Comparison of ENCODE assay signal across 1 cellular context in genomic region chr17:44906010-44906646, GRCh38.
TF ChIP-seq lines count a peak whose summit lies in the region.

No MANE protein-coding gene starts in this region.

TF ChIP-seq in SK-N-SH, 30 proteins besides CTCF, POLR2A, EP300 and RAD21 (continued from another document):
- TF ChIP-seq, protein P1, sequence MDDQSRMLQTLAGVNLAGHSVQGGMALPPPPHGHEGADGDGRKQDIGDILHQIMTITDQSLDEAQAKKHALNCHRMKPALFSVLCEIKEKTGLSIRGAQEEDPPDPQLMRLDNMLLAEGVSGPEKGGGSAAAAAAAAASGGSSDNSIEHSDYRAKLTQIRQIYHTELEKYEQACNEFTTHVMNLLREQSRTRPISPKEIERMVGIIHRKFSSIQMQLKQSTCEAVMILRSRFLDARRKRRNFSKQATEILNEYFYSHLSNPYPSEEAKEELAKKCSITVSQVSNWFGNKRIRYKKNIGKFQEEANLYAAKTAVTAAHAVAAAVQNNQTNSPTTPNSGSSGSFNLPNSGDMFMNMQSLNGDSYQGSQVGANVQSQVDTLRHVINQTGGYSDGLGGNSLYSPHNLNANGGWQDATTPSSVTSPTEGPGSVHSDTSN (IDR thresholded peaks at IDR 0.05), result no peak
- TF ChIP-seq RCOR1 (IDR thresholded peaks at IDR 0.05; ENCODE audit: low read length) (no peak), TEAD4 (IDR thresholded peaks at IDR 0.05; ENCODE audit: borderline replicate concordance, insufficient read depth) (0 out of 2 replicates have a peak, but pooled peaks have one; percentile 43), TAF1 (IDR thresholded peaks at IDR 0.05; ENCODE audit: borderline replicate concordance, low read depth, low read length) (peak; percentile 45; the same call in 1 of the 2 replicates), JUND (IDR thresholded peaks at IDR 0.05) (peak; percentile 91; the same call in 1 of the 2 replicates), REST (IDR thresholded peaks at IDR 0.05; ENCODE audit: low read depth, low read length) (no peak), SIN3A (IDR thresholded peaks at IDR 0.05; ENCODE audit: borderline replicate concordance, low read depth, low read length) (no peak), SMC3 (IDR thresholded peaks at IDR 0.05; ENCODE audit: low read depth, low read length) (no peak), NRF1 (IDR thresholded peaks at IDR 0.05; ENCODE audit: low read depth, low read length) (no peak), MAX (IDR thresholded peaks at IDR 0.05; ENCODE audit: low read depth) (peak; percentile 57; the same call in 1 of the 2 replicates)
- TF ChIP-seq, protein P2, sequence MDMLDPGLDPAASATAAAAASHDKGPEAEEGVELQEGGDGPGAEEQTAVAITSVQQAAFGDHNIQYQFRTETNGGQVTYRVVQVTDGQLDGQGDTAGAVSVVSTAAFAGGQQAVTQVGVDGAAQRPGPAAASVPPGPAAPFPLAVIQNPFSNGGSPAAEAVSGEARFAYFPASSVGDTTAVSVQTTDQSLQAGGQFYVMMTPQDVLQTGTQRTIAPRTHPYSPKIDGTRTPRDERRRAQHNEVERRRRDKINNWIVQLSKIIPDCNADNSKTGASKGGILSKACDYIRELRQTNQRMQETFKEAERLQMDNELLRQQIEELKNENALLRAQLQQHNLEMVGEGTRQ (IDR thresholded peaks at IDR 0.05; ENCODE audit: borderline replicate concordance, low read depth, low read length), result no peak
TF ChIP-seq in SK-N-SH: peak in this region for 8.
